13 cellular contexts compared by ENCODE assay signal in the genomic region with DNA sequence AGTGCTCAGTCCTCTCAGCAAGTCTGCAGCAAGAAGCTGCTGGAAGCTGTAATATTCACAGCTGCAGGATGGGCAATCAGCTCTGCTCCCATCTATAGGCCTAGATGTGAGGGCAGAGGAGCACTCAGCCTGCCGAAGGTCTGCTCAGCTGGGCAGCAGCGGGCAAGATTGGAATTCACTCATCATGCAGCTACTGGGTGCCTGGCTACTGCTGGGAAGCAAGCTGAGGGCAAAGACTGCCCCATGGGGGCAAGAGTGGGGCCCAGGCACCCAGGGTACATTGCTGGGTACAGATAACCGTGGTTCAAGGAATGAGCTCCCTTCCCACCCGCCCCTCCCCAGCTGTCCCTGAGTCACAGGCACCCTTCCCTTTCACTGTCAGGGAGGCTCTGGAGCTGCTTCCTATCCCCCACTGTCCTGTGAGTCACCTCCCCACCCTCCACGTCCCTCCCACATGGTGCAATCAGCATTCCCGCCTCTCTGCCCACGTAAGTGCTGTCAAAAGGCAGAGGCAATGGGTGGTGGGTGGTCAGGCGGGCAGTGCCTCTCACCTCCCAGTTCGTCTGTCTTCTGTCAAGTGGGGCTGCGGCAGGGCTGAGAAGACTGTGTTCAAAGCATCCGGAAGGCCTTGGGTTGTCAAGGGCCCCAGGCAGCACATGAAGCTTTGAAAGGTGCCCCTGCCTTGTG.
DNase-seq lines count a peak whose midpoint lies in the region; ATAC-seq and TF ChIP-seq lines count a peak whose summit lies in the region.
"Had no signal": no experiment of that assay in that cellular context is flagged by ENCODE, and none has a peak within 500 bp of the region (broad histone marks: within the 10 kb centered on the region; RNA-seq: fewer than 3 reads in every experiment).

No MANE protein-coding gene starts in this region.

- no peaks in the 10 kb centered on the region for H3K79me1 ChIP-seq in IMR-90 (ENCODE audit: low read depth in 1 of 2, low read length in 2 of 2)

- no peak overlapping the region; a peak in 1 of 4 replicates for H4K8ac ChIP-seq in IMR-90 (ENCODE audit: low read depth in 2 of 2, low read length in 2 of 2)

- H2AFZ ChIP-seq in IMR-90 (replicated peaks; ENCODE audit: low read length, poor library complexity) = peak overlapping the region; percentile 80

- no peaks in the 10 kb centered on the region for H3K9me3 Mint-ChIP-seq in activated naive CD4-positive, alpha-beta T cell treated with anti-CD3 and anti-CD28 coated beads, Interleukin-2, amount 10 ng/mL, durations not matched to agents 7 days and 5 days
- H3K9me3 Mint-ChIP-seq: neural crest cell, WTC11 had no signal

- no TSS peak for BruUV-seq in IMR-90 (replicated peaks; lab: Mats Ljungman, UMichigan)

- H4K5ac ChIP-seq in IMR-90 (ENCODE audit: low read depth, low read length) = no peak overlapping the region

- H3K27ac Mint-ChIP-seq in activated naive CD4-positive, alpha-beta T cell treated with anti-CD3 and anti-CD28 coated beads, Interleukin-2, amount 10 ng/mL, durations not matched to agents 7 days and 5 days = no peak overlapping the region
- H3K27ac Mint-ChIP-seq: WTC11 had no signal

- TF ChIP-seq CTCF in IMR-90 (conservative IDR thresholded peaks at IDR 0.05; ENCODE audit: low read depth, low read length) (no peak), brain microvascular endothelial cell (IDR thresholded peaks at IDR 0.05; ENCODE audit: low read depth, low read length, missing control alignments) (no peak)

- POLR2A ChIA-PET in IMR-90 (lab: Charles Lee; ENCODE audit: unreplicated experiment) = interaction anchor here (0.6 kb wide), 1 partner anchor 24 kb away, joined by 3 read pairs; no protein-coding TSS in a partner anchor

- CTCF ChIA-PET in IMR-90 (lab: Yijun Ruan, JAX) = no interaction called here
- CTCF ChIA-PET in activated naive CD4-positive, alpha-beta T cell treated with anti-CD3 and anti-CD28 coated beads, Interleukin-2, amount 10 ng/mL, durations not matched to agents 7 days and 5 days (lab: Charles Lee) = no interaction called here

- no peaks in the 10 kb centered on the region for H3K9me3 ChIP-seq in IMR-90 (ENCODE audit: control insufficient read depth, insufficient read depth, low read length)

- intact Hi-C loops in IMR-90 (cut with micrococcal nuclease) = no loop called here

- DNase-seq in Ammon's horn (ENCODE audit: low spot score) (peak; percentile 51), IMR-90 (peak; percentile 88), brain microvascular endothelial cell (peak; percentile 75), kidney glomerular epithelial cell (lab: John Stamatoyannopoulos, UW) (peak; percentile 67), DMS153 (lab: John Stamatoyannopoulos, UW) (no peak), midbrain (lab: John Stamatoyannopoulos, UW) (no peak)
- DNase-seq in activated naive CD4-positive, alpha-beta T cell treated with anti-CD3 and anti-CD28 coated beads, Interleukin-2, amount 10 ng/mL, durations not matched to agents 7 days and 5 days = no peak
- DNase-seq: dermis blood vessel endothelial cell; NCI-H1436; stimulated activated CD4-positive, alpha-beta T cell treated with anti-CD3 and anti-CD28 coated beads, Interleukin-4, amount 100 ng/mL, for 24 hours had no signal

- in situ Hi-C loops in IMR-90 (cut with MboI; ENCODE audit: low sequenced_read_pairs) = no loop called here
- in situ Hi-C loops in brain microvascular endothelial cell (cut with HindIII; ENCODE audit: low pct_ligation_motif_present, low sequenced_read_pairs) = no loop called here

- H2BK120ac ChIP-seq in IMR-90 (ENCODE audit: low read depth, low read length) = no peak overlapping the region; the same call in 1 of the 2 replicates

- no peak overlapping the region for H3K4me2 ChIP-seq in IMR-90 (ENCODE audit: low read depth, low read length)

- ATAC-seq in IMR-90 (ENCODE audit: low read depth) = peak; percentile 87
- no peak for ATAC-seq in GM21360 (IDR thresholded peaks at IDR 0.05; ENCODE audit: unreplicated experiment)
- ATAC-seq: WTC11 had no signal

- no peaks in the 10 kb centered on the region for H3K27me3 Mint-ChIP-seq in activated naive CD4-positive, alpha-beta T cell treated with anti-CD3 and anti-CD28 coated beads, Interleukin-2, amount 10 ng/mL, durations not matched to agents 7 days and 5 days

- no peak overlapping the region for H3K14ac ChIP-seq in IMR-90 (replicated peaks; ENCODE audit: low read depth, low read length)

- H3K23ac ChIP-seq in IMR-90 (ENCODE audit: low read depth, low read length) = no peak overlapping the region

- H4K20me1 ChIP-seq in IMR-90 (ENCODE audit: insufficient read depth, low read length) = no peaks in the 10 kb centered on the region

- no peaks in the 10 kb centered on the region for H3K36me3 Mint-ChIP-seq in activated naive CD4-positive, alpha-beta T cell treated with anti-CD3 and anti-CD28 coated beads, Interleukin-2, amount 10 ng/mL, durations not matched to agents 7 days and 5 days
- H3K36me3 Mint-ChIP-seq: WTC11 had no signal

- no peak for TF ChIP-seq RAD21 in IMR-90 (IDR thresholded peaks at IDR 0.05; ENCODE audit: low read length)

- H2AK5ac ChIP-seq in IMR-90 (ENCODE audit: low read depth, low read length) = peak overlapping the region; percentile 2; the same call in 1 of the 2 replicates

- no peak overlapping the region for H2BK20ac ChIP-seq in IMR-90 (ENCODE audit: low read depth, low read length)

- no peaks in the 10 kb centered on the region for H3K9me1 ChIP-seq in IMR-90 (ENCODE audit: insufficient read depth, low read length)

- H4K91ac ChIP-seq in IMR-90 (ENCODE audit: insufficient read depth, low read depth, low read length) = no peak overlapping the region

- no peaks in the 10 kb centered on the region for H3K4me1 Mint-ChIP-seq in activated naive CD4-positive, alpha-beta T cell treated with anti-CD3 and anti-CD28 coated beads, Interleukin-2, amount 10 ng/mL, durations not matched to agents 7 days and 5 days
- H3K4me1 Mint-ChIP-seq: neural crest cell, WTC11 had no signal

- peaks cover 4% of the 10 kb centered on the region; the same call in 1 of the 2 replicates for H3K27me3 ChIP-seq in IMR-90 (ENCODE audit: control insufficient read depth, insufficient read depth, low read length)
- H3K27me3 ChIP-seq in brain microvascular endothelial cell (replicated peaks) = no peaks in the 10 kb centered on the region

- H3K36me3 ChIP-seq in IMR-90 (ENCODE audit: control insufficient read depth, insufficient read depth, low read length) (no peaks in the 10 kb centered on the region), brain microvascular endothelial cell (replicated peaks) (no peaks in the 10 kb centered on the region)

- no peak overlapping the region for H3K18ac ChIP-seq in IMR-90 (ENCODE audit: low read depth, low read length)

- H3K4me1 ChIP-seq in IMR-90 (ENCODE audit: control insufficient read depth, insufficient read depth, low read length) = peaks cover 6% of the 10 kb centered on the region

- H2AK9ac ChIP-seq in IMR-90 (replicated peaks; ENCODE audit: low read depth, low read length, poor library complexity) = no peak overlapping the region

- no peak overlapping the region for H3K4me3 ChIP-seq in IMR-90 (ENCODE audit: insufficient read depth, low read depth, low read length)
- H3K4me3 ChIP-seq in brain microvascular endothelial cell (ENCODE audit: low read depth, low read length) = no peak overlapping the region

- H2BK15ac ChIP-seq in IMR-90 (ENCODE audit: low read depth, low read length) = no peak overlapping the region

- 40% methylated on average over 4 of the region's 11 CpGs; no CpG with 5 or more reads in 1 of the 2 experiments for WGBS in IMR-90 (ENCODE audit: extremely low coverage in 2 of 2, insufficient read length in 1 of 2), 2 experiments

- no peak overlapping the region for H3K56ac ChIP-seq in IMR-90 (ENCODE audit: extremely low read depth, insufficient read depth, low read length)

- no peak overlapping the region for H2BK5ac ChIP-seq in IMR-90 (ENCODE audit: low read depth, low read length, poor library complexity, severe bottlenecking)

- H3K4me3 Mint-ChIP-seq in activated naive CD4-positive, alpha-beta T cell treated with anti-CD3 and anti-CD28 coated beads, Interleukin-2, amount 10 ng/mL, durations not matched to agents 7 days and 5 days = no peak overlapping the region
- H3K4me3 Mint-ChIP-seq: neural crest cell, WTC11 had no signal

- H3K27ac ChIP-seq in IMR-90 (ENCODE audit: insufficient read depth, low read length) = no peak overlapping the region
- H3K27ac ChIP-seq in brain microvascular endothelial cell = no peak overlapping the region

- H3K9ac ChIP-seq in IMR-90 (ENCODE audit: low read depth, low read length) = no peak overlapping the region

- H3K4ac ChIP-seq in IMR-90 (ENCODE audit: low read depth, low read length) = no peak overlapping the region; the same call in 1 of the 2 replicates

- TF ChIP-seq POLR2A in IMR-90 (IDR thresholded peaks at IDR 0.05; ENCODE audit: low read depth, low read length) = no peak

- dilution Hi-C loops in IMR-90 (cut with HindIII; ENCODE audit: low sequenced_read_pairs, unreplicated experiment) = no loop called here

TF ChIP-seq in IMR-90, 13 proteins besides CTCF, POLR2A, EP300 and RAD21 (continues in another document):
- no peak for TF ChIP-seq ELK1 (IDR thresholded peaks at IDR 0.05; ENCODE audit: borderline replicate concordance, low read depth, low read length)
- 0 out of 2 replicates have a peak, but pooled peaks have one; percentile 5 for TF ChIP-seq BHLHE40 (IDR thresholded peaks at IDR 0.05; ENCODE audit: low read depth, low read length)
- peak; percentile 40; the same call in 1 of the 2 replicates for TF ChIP-seq USF2 (IDR thresholded peaks at IDR 0.05; ENCODE audit: low read depth, low read length)
- TF ChIP-seq MAZ (IDR thresholded peaks at IDR 0.05; ENCODE audit: borderline replicate concordance, low read depth, low read length) = peak; percentile 76
- TF ChIP-seq CEBPB (IDR thresholded peaks at IDR 0.05; ENCODE audit: low read depth, low read length) = peak; percentile 97
- TF ChIP-seq FOS (IDR thresholded peaks at IDR 0.05; ENCODE audit: low read depth, low read length) = peak; percentile 73
- TF ChIP-seq CHD1 (IDR thresholded peaks at IDR 0.05; ENCODE audit: low read depth, low read length) = no peak

Comparison
In these comparisons a context has a peak if more than half of its experiments do, and no peak if none do; other contexts are left out.
1. DNase-seq: peak in Ammon's horn (single experiment), IMR-90 (single experiment), brain microvascular endothelial cell (single experiment) and kidney glomerular epithelial cell (single experiment); none in DMS153 (single experiment), midbrain (single experiment) and activated naive CD4-positive, alpha-beta T cell treated with anti-CD3 and anti-CD28 coated beads, Interleukin-2, amount 10 ng/mL, durations not matched to agents 7 days and 5 days (single experiment).